ENCODE assay signal across 26 cellular contexts in genomic region chr1:186636786-186637185, GRCh38. TPM values are rescaled to one million over a fixed set of nuclear protein-coding genes. Genes with fewer than 3 reads are reported as not detected.
DNase-seq lines count a peak whose midpoint lies in the region; ATAC-seq, FAIRE-seq and TF ChIP-seq lines count a peak whose summit lies in the region.
"Had no signal": no experiment of that assay in that cellular context is flagged by ENCODE, and none has a peak within 500 bp of the region (broad histone marks: within the 10 kb centered on the region; RNA-seq: fewer than 3 reads in every experiment).

No MANE protein-coding gene starts in this region.

- H3K36me3 ChIP-seq in HUES64 (ENCODE audit: insufficient read depth, low read length) (no peaks in the 10 kb centered on the region), iPS-20b (ENCODE audit: insufficient read depth, low read depth, low read length) (no peaks in the 10 kb centered on the region)
- H3K36me3 ChIP-seq: pancreas, right atrium auricular region, transverse colon had no signal

- H3K27ac ChIP-seq in A549: peak overlapping the region in 1 of 2 experiments; percentile 78; a peak in 2 of 6 replicates
- H3K27ac ChIP-seq in HUES64 (ENCODE audit: low read depth, low read length): no peak overlapping the region
- H3K27ac ChIP-seq in iPS-20b (ENCODE audit: low read length): no peak overlapping the region
- H3K27ac ChIP-seq: pancreas, right atrium auricular region, transverse colon had no signal

- TF ChIP-seq RAD21 in A549 (conservative IDR thresholded peaks at IDR 0.05 in 1 of 2, IDR thresholded peaks at IDR 0.05 in 1 of 2): no peak

- H3K4me1 ChIP-seq in A549 (peaks cover 4% of the 10 kb centered on the region; the same call in 1 of the 3 replicates), HUES64 (ENCODE audit: insufficient read depth, low read length) (peaks cover 11% of the 10 kb centered on the region), iPS-20b (ENCODE audit: insufficient read depth, low read length) (peaks cover 4% of the 10 kb centered on the region)
- H3K4me1 ChIP-seq: pancreas, right atrium auricular region, transverse colon had no signal

- H3K9me3 ChIP-seq in A549 (no peaks in the 10 kb centered on the region), HUES64 (ENCODE audit: insufficient read depth, low read depth, low read length) (no peaks in the 10 kb centered on the region), iPS-20b (ENCODE audit: insufficient read depth, low read depth, low read length) (no peaks in the 10 kb centered on the region)
- H3K9me3 ChIP-seq: pancreas, right atrium auricular region, transverse colon had no signal

- peak overlapping the region; percentile 54 for H3K4me3 Mint-ChIP-seq in chondrocyte (ENCODE audit: unreplicated experiment)
- H3K4me3 Mint-ChIP-seq: activated naive CD8-positive, alpha-beta T cell treated with anti-CD3 and anti-CD28 coated beads, Interleukin-2, amount 50 U/mL, for 24 hours; CD4-positive, alpha-beta T cell; IgD-negative memory B cell; naive thymus-derived CD4-positive, alpha-beta T cell had no signal

- no peak for TF ChIP-seq POLR2A in A549 (IDR thresholded peaks at IDR 0.05; ENCODE audit: low read length)

- peaks cover 7% of the 10 kb centered on the region; the same call in 1 of the 2 replicates for H3K27me3 ChIP-seq in HUES64 (ENCODE audit: insufficient read depth, low read length)
- no peaks in the 10 kb centered on the region for H3K27me3 ChIP-seq in iPS-20b (ENCODE audit: insufficient read depth, low read length)
- H3K27me3 ChIP-seq: pancreas, right atrium auricular region, transverse colon had no signal

- DNase-seq in A549 (ENCODE audit: low read depth in 1 of 2, low spot score in 1 of 2) (no peak), chondrocyte (ENCODE audit: low spot score) (no peak), kidney glomerular epithelial cell (lab: John Stamatoyannopoulos, UW) (no peak), NCI-H1417 (lab: John Stamatoyannopoulos, UW) (no peak), kidney tubule cell (ENCODE audit: low spot score) (no peak)
- no peak for DNase-seq in stimulated activated CD4-positive, alpha-beta T cell treated with anti-CD3 and anti-CD28 coated beads, Interleukin-1b, Interleukin-23, amount 100 ng/mL, for 48 hours
- DNase-seq: activated gamma-delta T cell; activated naive CD8-positive, alpha-beta T cell treated with anti-CD3 and anti-CD28 coated beads, Interleukin-2, amount 50 U/mL, for 24 hours; activated T-cell treated with anti-CD3 and anti-CD28 coated beads, Interleukin-2, amount 50 U/mL, for 1 hour; CD4-positive, alpha-beta T cell; DMS153; effector CD4-positive, alpha-beta T cell; foreskin fibroblast; left ventricle myocardium superior; naive thymus-derived CD4-positive, alpha-beta T cell; NCI-H1048; NCI-H187 treated with DMSO at 0.1 percent for 48 hours; pancreas; T-helper 2 cell; transverse colon had no signal

- H3K27me3 Mint-ChIP-seq in chondrocyte (ENCODE audit: low read depth): no peaks in the 10 kb centered on the region
- H3K27me3 Mint-ChIP-seq: IgD-negative memory B cell had no signal

- no peak for TF ChIP-seq CTCF in A549 (IDR thresholded peaks at IDR 0.05)
- no peak for TF ChIP-seq CTCF in chondrocyte (IDR thresholded peaks at IDR 0.05)

- no peak overlapping the region for H3K9ac ChIP-seq in HUES64 (ENCODE audit: low read depth, low read length)
- peak overlapping the region; percentile 2; the same call in 1 of the 2 replicates for H3K9ac ChIP-seq in iPS-20b (ENCODE audit: low read depth, low read length)

- H3K9me3 Mint-ChIP-seq in chondrocyte (ENCODE audit: low read depth): no peaks in the 10 kb centered on the region
- H3K9me3 Mint-ChIP-seq: activated naive CD8-positive, alpha-beta T cell treated with anti-CD3 and anti-CD28 coated beads, Interleukin-2, amount 50 U/mL, for 24 hours; CD4-positive, alpha-beta T cell had no signal

- WGBS in A549 (ENCODE audit: missing lambda C conversion rate): 86% methylated on average over 2 of the region's 2 CpGs
- WGBS in HUES64: 65% methylated on average over 2 of the region's 2 CpGs

- FAIRE-seq in A549 (lab: Jason Lieb, UNC): no peak
- FAIRE-seq: colon, pancreas had no signal

- H3K36me3 Mint-ChIP-seq in chondrocyte (ENCODE audit: low read depth): no peaks in the 10 kb centered on the region
- H3K36me3 Mint-ChIP-seq: IgD-negative memory B cell; naive thymus-derived CD4-positive, alpha-beta T cell had no signal

- H3K27ac Mint-ChIP-seq in chondrocyte (ENCODE audit: unreplicated experiment): no peak overlapping the region
- H3K27ac Mint-ChIP-seq: activated naive CD8-positive, alpha-beta T cell treated with anti-CD3 and anti-CD28 coated beads, Interleukin-2, amount 50 U/mL, for 24 hours; CD4-positive, alpha-beta T cell; naive thymus-derived CD4-positive, alpha-beta T cell had no signal

- H3K4me1 Mint-ChIP-seq in chondrocyte (ENCODE audit: low read depth): peaks cover 7% of the 10 kb centered on the region
- H3K4me1 Mint-ChIP-seq: activated naive CD8-positive, alpha-beta T cell treated with anti-CD3 and anti-CD28 coated beads, Interleukin-2, amount 50 U/mL, for 24 hours had no signal

- H3K4me3 ChIP-seq in A549: peak overlapping the region; percentile 44; the same call in 1 of the 3 replicates
- H3K4me3 ChIP-seq in HUES64 (ENCODE audit: low read length): peak overlapping the region; percentile 57
- peak overlapping the region; percentile 65; the same call in 1 of the 2 replicates for H3K4me3 ChIP-seq in iPS-20b (ENCODE audit: low read length)
- H3K4me3 ChIP-seq: pancreas, right atrium auricular region, transverse colon had no signal

- no peak for TF ChIP-seq EP300 in A549 (IDR thresholded peaks at IDR 0.05)

- CTCF ChIA-PET in A549 (lab: Yijun Ruan, JAX): interaction anchor here (0.7 kb wide), 1 partner anchor 31 kb away, joined by 3 read pairs; no protein-coding TSS in a partner anchor

- ATAC-seq in A549: peak; percentile 39 to 46; a peak in 4 of 6 replicates
- ATAC-seq: activated naive CD8-positive, alpha-beta T cell treated with anti-CD3 and anti-CD28 coated beads, Interleukin-2, amount 50 U/mL, for 24 hours; left ventricle myocardium superior; naive thymus-derived CD4-positive, alpha-beta T cell; pancreas had no signal

- POLR2A ChIA-PET in A549 (lab: Yijun Ruan, JAX): no interaction called here

- peak overlapping the region; percentile 56 for H3K4me2 ChIP-seq in A549

TF ChIP-seq in A549, 52 proteins besides CTCF, POLR2A, EP300 and RAD21:
- TF ChIP-seq GATA3 (IDR thresholded peaks at IDR 0.05; ENCODE audit: borderline replicate concordance) (no peak), CHD2 (IDR thresholded peaks at IDR 0.05; ENCODE audit: low read length, partially characterized antibody) (no peak), FOSL2 (IDR thresholded peaks at IDR 0.05) (no peak), FOSL2 (CRISPR knock-in tag; IDR thresholded peaks at IDR 0.05) (no peak), EHMT2 (IDR thresholded peaks at IDR 0.05; ENCODE audit: low read depth) (no peak), RARB (CRISPR knock-in tag; IDR thresholded peaks at IDR 0.05) (no peak), HDAC2 (IDR thresholded peaks at IDR 0.05) (no peak)
TF ChIP-seq in A549: peak in this region for 0.

RNA-seq across cellular contexts. Expression of gene PTGS2, which starts 43.4 kb away (rescaled TPM):
- 127 and 140 TPM in 2 replicates for polyA plus RNA-seq in A549 (2011; rRNA removed)
- polyA plus RNA-seq in A549 (2012; cell fraction: cytosol; rRNA removed): 12.1 and 13.0 TPM in 2 replicates
- polyA plus RNA-seq in A549 (2012; cell fraction: nucleus; rRNA removed): 33.8 and 37.1 TPM in 2 replicates
- polyA plus RNA-seq in A549 (2017; fragmentation: RNase III; extraction: RNeasy Plus Mini Kit Qiagen cat#74134 plus additional on column Dnase treatment): 6.9 to 12.3 TPM (median 8.2 TPM) in 3 replicates
- 109 and 110 TPM in 2 replicates for polyA minus RNA-seq in A549 (2011; rRNA and poly(A)+ RNA removed)
- polyA plus RNA-seq in HUES64 (2013, experiment 1 of 2): 0.20 TPM
- 0.32 TPM for polyA plus RNA-seq in HUES64 (2013, experiment 2 of 2)
- total RNA-seq in chondrocyte: 1.5 to 2.8 TPM (median 2.3 TPM) in 3 replicates
- total RNA-seq: A172 had no signal
- polyA plus RNA-seq: naive thymus-derived CD4-positive, alpha-beta T cell had no signal
